1 cellular context compared by ENCODE assay signal in the genomic region with DNA sequence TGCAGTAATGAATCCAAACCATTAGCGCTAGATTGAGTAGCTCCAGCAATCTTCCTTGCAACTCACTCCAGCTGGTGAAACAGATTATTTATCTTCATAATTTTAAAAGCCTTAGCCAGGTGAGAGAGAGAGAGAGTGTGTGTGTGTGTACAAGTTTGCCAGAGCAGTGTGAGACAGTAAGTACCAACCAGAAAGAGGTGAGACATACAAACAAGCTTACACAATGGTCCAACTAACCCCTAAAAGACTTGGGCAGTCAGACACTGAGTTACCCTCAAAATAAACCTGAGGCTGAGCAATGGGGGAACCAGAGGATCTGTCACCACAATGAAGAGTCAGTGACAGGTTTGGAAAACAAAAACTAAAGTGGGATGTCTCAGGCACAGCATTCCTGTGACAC.
TF ChIP-seq lines count a peak whose summit lies in the region.

No MANE protein-coding gene starts in this region.

TF ChIP-seq in A549, 52 proteins besides CTCF, POLR2A, EP300 and RAD21:
- TF ChIP-seq, protein P1, sequence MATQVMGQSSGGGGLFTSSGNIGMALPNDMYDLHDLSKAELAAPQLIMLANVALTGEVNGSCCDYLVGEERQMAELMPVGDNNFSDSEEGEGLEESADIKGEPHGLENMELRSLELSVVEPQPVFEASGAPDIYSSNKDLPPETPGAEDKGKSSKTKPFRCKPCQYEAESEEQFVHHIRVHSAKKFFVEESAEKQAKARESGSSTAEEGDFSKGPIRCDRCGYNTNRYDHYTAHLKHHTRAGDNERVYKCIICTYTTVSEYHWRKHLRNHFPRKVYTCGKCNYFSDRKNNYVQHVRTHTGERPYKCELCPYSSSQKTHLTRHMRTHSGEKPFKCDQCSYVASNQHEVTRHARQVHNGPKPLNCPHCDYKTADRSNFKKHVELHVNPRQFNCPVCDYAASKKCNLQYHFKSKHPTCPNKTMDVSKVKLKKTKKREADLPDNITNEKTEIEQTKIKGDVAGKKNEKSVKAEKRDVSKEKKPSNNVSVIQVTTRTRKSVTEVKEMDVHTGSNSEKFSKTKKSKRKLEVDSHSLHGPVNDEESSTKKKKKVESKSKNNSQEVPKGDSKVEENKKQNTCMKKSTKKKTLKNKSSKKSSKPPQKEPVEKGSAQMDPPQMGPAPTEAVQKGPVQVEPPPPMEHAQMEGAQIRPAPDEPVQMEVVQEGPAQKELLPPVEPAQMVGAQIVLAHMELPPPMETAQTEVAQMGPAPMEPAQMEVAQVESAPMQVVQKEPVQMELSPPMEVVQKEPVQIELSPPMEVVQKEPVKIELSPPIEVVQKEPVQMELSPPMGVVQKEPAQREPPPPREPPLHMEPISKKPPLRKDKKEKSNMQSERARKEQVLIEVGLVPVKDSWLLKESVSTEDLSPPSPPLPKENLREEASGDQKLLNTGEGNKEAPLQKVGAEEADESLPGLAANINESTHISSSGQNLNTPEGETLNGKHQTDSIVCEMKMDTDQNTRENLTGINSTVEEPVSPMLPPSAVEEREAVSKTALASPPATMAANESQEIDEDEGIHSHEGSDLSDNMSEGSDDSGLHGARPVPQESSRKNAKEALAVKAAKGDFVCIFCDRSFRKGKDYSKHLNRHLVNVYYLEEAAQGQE (IDR thresholded peaks at IDR 0.05), result no peak
- no peak for TF ChIP-seq RCOR1 (IDR thresholded peaks at IDR 0.05; ENCODE audit: low read depth, low read length)
- no peak for TF ChIP-seq TFCP2L1 (CRISPR knock-in tag; IDR thresholded peaks at IDR 0.05)
- TF ChIP-seq NFE2L2 (conservative IDR thresholded peaks at IDR 0.05; ENCODE audit: low read length), result no peak
- TF ChIP-seq, protein P2, sequence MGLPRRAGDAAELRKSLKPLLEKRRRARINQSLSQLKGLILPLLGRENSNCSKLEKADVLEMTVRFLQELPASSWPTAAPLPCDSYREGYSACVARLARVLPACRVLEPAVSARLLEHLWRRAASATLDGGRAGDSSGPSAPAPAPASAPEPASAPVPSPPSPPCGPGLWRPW (IDR thresholded peaks at IDR 0.05), result no peak
- TF ChIP-seq FOSL2 (IDR thresholded peaks at IDR 0.05), result no peak
- TF ChIP-seq FOSL2 (CRISPR knock-in tag; IDR thresholded peaks at IDR 0.05), result no peak
- TF ChIP-seq KDM5A (IDR thresholded peaks at IDR 0.05), result no peak
- no peak for TF ChIP-seq HMGXB4 (CRISPR knock-in tag; IDR thresholded peaks at IDR 0.05; ENCODE audit: borderline replicate concordance)
- TF ChIP-seq RFX5 (IDR thresholded peaks at IDR 0.05), result no peak
- TF ChIP-seq MYC (IDR thresholded peaks at IDR 0.05; ENCODE audit: borderline replicate concordance, low read length), result no peak
